In the genomic region with DNA sequence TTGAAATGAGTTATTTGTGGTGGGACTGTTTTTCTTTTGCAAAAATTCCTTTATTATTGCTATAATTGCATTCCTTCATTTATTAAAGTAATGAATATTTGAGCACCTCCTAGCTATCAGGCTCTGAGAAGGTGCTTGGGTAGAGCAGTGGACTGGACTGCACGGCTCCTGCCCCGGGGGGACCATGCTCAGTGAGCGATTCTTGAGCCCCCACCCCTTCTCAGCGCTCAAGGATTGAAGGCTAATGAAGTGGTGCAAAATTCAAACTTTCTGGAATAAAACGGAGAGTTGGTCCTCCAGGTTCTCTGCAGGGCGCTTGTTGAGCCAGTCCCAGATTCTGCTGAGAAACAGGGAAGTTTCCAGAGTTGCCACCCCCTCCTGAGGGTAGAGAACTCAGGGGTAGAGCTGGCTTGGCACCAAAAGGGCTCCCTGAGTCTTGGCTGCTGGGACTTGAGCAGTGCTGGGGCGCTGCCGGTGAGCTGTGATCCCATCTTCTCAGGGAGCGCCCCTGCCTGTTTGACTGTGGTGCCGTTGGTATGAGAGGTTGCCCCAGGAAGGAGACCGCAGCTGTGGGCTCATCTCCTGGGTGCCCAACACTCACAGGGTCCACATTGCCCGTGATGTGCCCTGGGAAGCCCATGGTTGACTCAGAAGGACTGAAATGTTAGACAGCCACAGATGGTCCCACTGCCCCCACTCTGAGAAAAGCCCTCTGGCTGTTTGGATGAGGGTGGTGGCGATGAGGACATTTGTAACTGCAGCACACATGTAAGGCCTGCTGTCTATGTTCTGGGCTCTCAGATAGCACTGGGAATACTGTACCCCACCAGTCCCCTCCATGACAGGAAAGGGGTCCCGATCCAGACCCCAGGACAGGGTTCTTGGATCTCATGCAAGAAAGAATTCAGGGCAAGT, we compare ENCODE assay signal across 14 cellular contexts. TPM values are rescaled to one million over a fixed set of nuclear protein-coding genes. Genes with fewer than 3 reads are reported as not detected.
DNase-seq lines count a peak whose midpoint lies in the region; ATAC-seq and TF ChIP-seq lines count a peak whose summit lies in the region.
"Had no signal": no experiment of that assay in that cellular context is flagged by ENCODE, and none has a peak within 500 bp of the region (broad histone marks: within the 10 kb centered on the region; RNA-seq: fewer than 3 reads in every experiment).

No MANE protein-coding gene starts in this region.

- H3K9me3 ChIP-seq in aorta (ENCODE audit: control insufficient read depth, low read length), result no peaks in the 10 kb centered on the region

- H3K27ac Mint-ChIP-seq in activated naive CD4-positive, alpha-beta T cell treated with anti-CD3 and anti-CD28 coated beads, Interleukin-2, amount 50 U/mL, for 24 hours, result peak overlapping the region; percentile 88
- peak overlapping the region; percentile 88 for H3K27ac Mint-ChIP-seq in glutamatergic neuron (ENCODE audit: unreplicated experiment)
- peak overlapping the region; percentile 31 for H3K27ac Mint-ChIP-seq in stimulated activated naive B cell treated with anti-CD40 and anti-IgM and Interleukin-4, amounts not matched to agents 10 μg/mL and 1 μg/mL and 100 μg/mL, for 72 hours

- H3K27me3 ChIP-seq in aorta (ENCODE audit: control insufficient read depth in 1 of 2, insufficient read depth in 2 of 2, low read length in 1 of 2), result no peaks in the 10 kb centered on the region

- in situ Hi-C loops in GM13976 (cut with MboI; ENCODE audit: low sequenced_read_pairs, unreplicated experiment), result no loop called here

- H3K4me3 Mint-ChIP-seq in activated naive CD4-positive, alpha-beta T cell treated with anti-CD3 and anti-CD28 coated beads, Interleukin-2, amount 50 U/mL, for 24 hours, result no peak overlapping the region
- peak overlapping the region; percentile 74 for H3K4me3 Mint-ChIP-seq in glutamatergic neuron (ENCODE audit: unreplicated experiment)
- no peak overlapping the region for H3K4me3 Mint-ChIP-seq in stimulated activated naive B cell treated with anti-CD40 and anti-IgM and Interleukin-4, amounts not matched to agents 10 μg/mL and 1 μg/mL and 100 μg/mL, for 72 hours

- no peaks in the 10 kb centered on the region for H3K4me1 ChIP-seq in aorta (ENCODE audit: control insufficient read depth in 1 of 2, insufficient read depth in 2 of 2, low read length in 2 of 2)

- 88 to 92% methylated on average over 14 of the region's 14 CpGs for whole genome bisulfite sequencing in aorta, 2 donors

- H3K4me1 Mint-ChIP-seq in activated naive CD4-positive, alpha-beta T cell treated with anti-CD3 and anti-CD28 coated beads, Interleukin-2, amount 50 U/mL, for 24 hours, result peaks cover 85% of the 10 kb centered on the region
- peaks cover 64% of the 10 kb centered on the region for H3K4me1 Mint-ChIP-seq in glutamatergic neuron (ENCODE audit: low read depth, unreplicated experiment)
- H3K4me1 Mint-ChIP-seq in stimulated activated naive B cell treated with anti-CD40 and anti-IgM and Interleukin-4, amounts not matched to agents 10 μg/mL and 1 μg/mL and 100 μg/mL, for 72 hours, result peaks cover 70 to 95% of the 10 kb centered on the region in 2 donors

- TF ChIP-seq CTCF in glutamatergic neuron (IDR thresholded peaks at IDR 0.05; ENCODE audit: partially characterized antibody, unreplicated experiment) (no peak), GM13976 (IDR thresholded peaks at IDR 0.05; ENCODE audit: borderline replicate concordance, control extremely low read depth, extremely low read depth, insufficient read depth, missing control alignments) (no peak)

- no peak for ATAC-seq in stimulated activated naive B cell treated with anti-CD40 and anti-IgM and Interleukin-4, amounts not matched to agents 10 μg/mL and 1 μg/mL and 100 μg/mL, for 72 hours (replicated peaks)
- ATAC-seq in aorta (ENCODE audit: low FRiP score), result no peak
- ATAC-seq: sciatic nerve had no signal

- H3K9me3 Mint-ChIP-seq in activated naive CD4-positive, alpha-beta T cell treated with anti-CD3 and anti-CD28 coated beads, Interleukin-2, amount 50 U/mL, for 24 hours, result no peaks in the 10 kb centered on the region
- peaks cover 17% of the 10 kb centered on the region for H3K9me3 Mint-ChIP-seq in glutamatergic neuron (ENCODE audit: unreplicated experiment)
- H3K9me3 Mint-ChIP-seq in stimulated activated naive B cell treated with anti-CD40 and anti-IgM and Interleukin-4, amounts not matched to agents 10 μg/mL and 1 μg/mL and 100 μg/mL, for 72 hours, result no peaks in the 10 kb centered on the region

- H3K36me3 Mint-ChIP-seq in activated naive CD4-positive, alpha-beta T cell treated with anti-CD3 and anti-CD28 coated beads, Interleukin-2, amount 50 U/mL, for 24 hours, result no peaks in the 10 kb centered on the region
- H3K36me3 Mint-ChIP-seq in glutamatergic neuron (ENCODE audit: unreplicated experiment), result no peaks in the 10 kb centered on the region
- peaks cover 0 to 3% of the 10 kb centered on the region in 2 donors for H3K36me3 Mint-ChIP-seq in stimulated activated naive B cell treated with anti-CD40 and anti-IgM and Interleukin-4, amounts not matched to agents 10 μg/mL and 1 μg/mL and 100 μg/mL, for 72 hours

- no peak overlapping the region for H3K27ac ChIP-seq in aorta (ENCODE audit: low read depth in 1 of 2, low read length in 2 of 2)
- H3K27ac ChIP-seq: PC-9 had no signal

- no peak for DNase-seq in activated naive CD4-positive, alpha-beta T cell treated with Interleukin-2 at 50 U/mL for 16 hours
- DNase-seq in RPMI7951 (ENCODE audit: low read depth), result peak; percentile 55
- DNase-seq in glutamatergic neuron, result no peak
- DNase-seq in stimulated activated naive B cell treated with anti-CD40 and anti-IgM and Interleukin-4, amounts not matched to agents 10 μg/mL and 1 μg/mL and 100 μg/mL, for 72 hours, result no peak
- no peak for DNase-seq in GM13976 (ENCODE audit: low spot score)
- DNase-seq in islet precursor cell, result no peak
- no peak for DNase-seq in aorta
- DNase-seq: AML-193; effector CD8-positive, alpha-beta T cell; kidney glomerular epithelial cell; NCI-H1930; PC-9 had no signal

- intact Hi-C loops in aorta (cut with DNase I), result no loop called here

- no peaks in the 10 kb centered on the region for H3K36me3 ChIP-seq in aorta (ENCODE audit: control insufficient read depth in 1 of 2, insufficient read depth in 2 of 2, low read length in 1 of 2)

- no peak overlapping the region for H3K4me3 ChIP-seq in aorta (ENCODE audit: low read length in 2 of 2)
- H3K4me3 ChIP-seq: PC-9 had no signal

- H3K27me3 Mint-ChIP-seq in activated naive CD4-positive, alpha-beta T cell treated with anti-CD3 and anti-CD28 coated beads, Interleukin-2, amount 50 U/mL, for 24 hours, result no peaks in the 10 kb centered on the region
- peaks cover 22% of the 10 kb centered on the region for H3K27me3 Mint-ChIP-seq in glutamatergic neuron (ENCODE audit: unreplicated experiment)
- H3K27me3 Mint-ChIP-seq in stimulated activated naive B cell treated with anti-CD40 and anti-IgM and Interleukin-4, amounts not matched to agents 10 μg/mL and 1 μg/mL and 100 μg/mL, for 72 hours, result no peaks in the 10 kb centered on the region

RNA-seq across cellular contexts. Expression of a gene that starts 20.0 kb away (rescaled TPM):
- 0.78 and 0.96 TPM in 2 replicates for total RNA-seq in RPMI7951 (2014; rRNA removed; shearing (Covaris generic))
- total RNA-seq in glutamatergic neuron (ENCODE audit: unreplicated experiment), result 203 TPM
- total RNA-seq in aorta, result 10 to 100 TPM; 38.4 to 75.7 TPM
- 10 to 100 TPM; 19.0 to 46.8 TPM for polyA plus RNA-seq in aorta

Comparison
In these comparisons a context has a peak if more than half of its experiments do, and no peak if none do; other contexts are left out.
1. H3K27ac Mint-ChIP-seq: peak in every context shown above with its lines; median percentile 88 in activated naive CD4-positive, alpha-beta T cell treated with anti-CD3 and anti-CD28 coated beads, Interleukin-2, amount 50 U/mL, for 24 hours; 88 in glutamatergic neuron; 31 in stimulated activated naive B cell treated with anti-CD40 and anti-IgM and Interleukin-4, amounts not matched to agents 10 μg/mL and 1 μg/mL and 100 μg/mL, for 72 hours.
2. RNA of a gene that starts 20.0 kb away (total RNA-seq): 203 TPM in glutamatergic neuron (single experiment) and 38.4 to 75.7 TPM in aorta; 0.78 to 0.96 TPM in RPMI7951; every median in the first group is over 10 times any median in the second.